ENCODE assay signal across 1 cellular context in genomic region chr22:45309422-45310227, GRCh38.
TF ChIP-seq lines count a peak whose summit lies in the region.

Gene FAM118A, plus strand, starts transcription at chr22:45309934. Its CDS starts 12,446 bp downstream, at chr22:45322380.

TF ChIP-seq in K562, 482 proteins besides CTCF, POLR2A, EP300 and RAD21 (continued from another document and continues in another):
- TF ChIP-seq, protein P1, sequence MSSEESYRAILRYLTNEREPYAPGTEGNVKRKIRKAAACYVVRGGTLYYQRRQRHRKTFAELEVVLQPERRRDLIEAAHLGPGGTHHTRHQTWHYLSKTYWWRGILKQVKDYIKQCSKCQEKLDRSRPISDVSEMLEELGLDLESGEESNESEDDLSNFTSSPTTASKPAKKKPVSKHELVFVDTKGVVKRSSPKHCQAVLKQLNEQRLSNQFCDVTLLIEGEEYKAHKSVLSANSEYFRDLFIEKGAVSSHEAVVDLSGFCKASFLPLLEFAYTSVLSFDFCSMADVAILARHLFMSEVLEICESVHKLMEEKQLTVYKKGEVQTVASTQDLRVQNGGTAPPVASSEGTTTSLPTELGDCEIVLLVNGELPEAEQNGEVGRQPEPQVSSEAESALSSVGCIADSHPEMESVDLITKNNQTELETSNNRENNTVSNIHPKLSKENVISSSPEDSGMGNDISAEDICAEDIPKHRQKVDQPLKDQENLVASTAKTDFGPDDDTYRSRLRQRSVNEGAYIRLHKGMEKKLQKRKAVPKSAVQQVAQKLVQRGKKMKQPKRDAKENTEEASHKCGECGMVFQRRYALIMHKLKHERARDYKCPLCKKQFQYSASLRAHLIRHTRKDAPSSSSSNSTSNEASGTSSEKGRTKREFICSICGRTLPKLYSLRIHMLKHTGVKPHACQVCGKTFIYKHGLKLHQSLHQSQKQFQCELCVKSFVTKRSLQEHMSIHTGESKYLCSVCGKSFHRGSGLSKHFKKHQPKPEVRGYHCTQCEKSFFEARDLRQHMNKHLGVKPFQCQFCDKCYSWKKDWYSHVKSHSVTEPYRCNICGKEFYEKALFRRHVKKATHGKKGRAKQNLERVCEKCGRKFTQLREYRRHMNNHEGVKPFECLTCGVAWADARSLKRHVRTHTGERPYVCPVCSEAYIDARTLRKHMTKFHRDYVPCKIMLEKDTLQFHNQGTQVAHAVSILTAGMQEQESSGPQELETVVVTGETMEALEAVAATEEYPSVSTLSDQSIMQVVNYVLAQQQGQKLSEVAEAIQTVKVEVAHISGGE (CRISPR knock-in tag; IDR thresholded peaks at IDR 0.05) = peak; percentile 93 to 99 (median 95); a peak in 5 of 6 replicates
- TF ChIP-seq CCAR2 (IDR thresholded peaks at IDR 0.05; ENCODE audit: low read depth, low read length) (no peak), ZC3H8 (IDR thresholded peaks at IDR 0.05) (no peak), STAT6 (CRISPR knock-in tag; IDR thresholded peaks at IDR 0.05) (no peak), ZNF232 (CRISPR knock-in tag; IDR thresholded peaks at IDR 0.05) (no peak), U2AF2 (optimal IDR thresholded peaks at IDR 0.05; ENCODE audit: low read depth, low read length) (no peak), MCM5 (IDR thresholded peaks at IDR 0.05; ENCODE audit: low read depth) (no peak), ZKSCAN3 (CRISPR knock-in tag; IDR thresholded peaks at IDR 0.05) (no peak), ZBTB5 (IDR thresholded peaks at IDR 0.05) (no peak), ZBTB1 (CRISPR knock-in tag; IDR thresholded peaks at IDR 0.05; ENCODE audit: borderline replicate concordance, low read depth) (peak; percentile 65; the same call in 1 of the 2 replicates), MAZ (CRISPR knock-in tag; conservative IDR thresholded peaks at IDR 0.05 in 1 of 2, IDR thresholded peaks at IDR 0.05 in 1 of 2) (peak; percentile 76 to 80; a peak in 3 of 4 replicates), ZNF445 (CRISPR knock-in tag; IDR thresholded peaks at IDR 0.05; ENCODE audit: low read depth) (no peak), TEAD4 (IDR thresholded peaks at IDR 0.05; ENCODE audit: low read length) (no peak), TEAD4 (CRISPR knock-in tag; IDR thresholded peaks at IDR 0.05; ENCODE audit: borderline replicate concordance) (no peak), CBX3 (IDR thresholded peaks at IDR 0.05; ENCODE audit: borderline replicate concordance in 1 of 2, low read length in 2 of 2) (no peak), MXD1 (CRISPR knock-in tag; IDR thresholded peaks at IDR 0.05; ENCODE audit: borderline replicate concordance, poor library complexity, severe bottlenecking) (no peak), ZNF655 (CRISPR knock-in tag; IDR thresholded peaks at IDR 0.05) (no peak), JUN (IDR thresholded peaks at IDR 0.05; ENCODE audit: borderline replicate concordance, low read depth, low read length) (no peak), JUN (CRISPR knock-in tag; IDR thresholded peaks at IDR 0.05; ENCODE audit: borderline replicate concordance) (no peak), HDAC3 (IDR thresholded peaks at IDR 0.05; ENCODE audit: borderline replicate concordance, partially characterized antibody) (no peak), SMC3 (conservative IDR thresholded peaks at IDR 0.05; ENCODE audit: insufficient read depth, low read depth, low read length) (no peak), ZNF354B (CRISPR knock-in tag; IDR thresholded peaks at IDR 0.05) (no peak), VEZF1 (CRISPR knock-in tag; IDR thresholded peaks at IDR 0.05) (peak; percentile 69), SRSF7 (optimal IDR thresholded peaks at IDR 0.05; ENCODE audit: low read depth, low read length) (no peak), GABPB1 (CRISPR knock-in tag; IDR thresholded peaks at IDR 0.05) (peak; percentile 93), ZNF143 (CRISPR knock-in tag; IDR thresholded peaks at IDR 0.05) (no peak), SMARCA4 (IDR thresholded peaks at IDR 0.05) (no peak), KDM4B (IDR thresholded peaks at IDR 0.05; ENCODE audit: borderline replicate concordance in 2 of 2, low read depth in 1 of 2) (no peak), PTBP1 (IDR thresholded peaks at IDR 0.05; ENCODE audit: low read depth, low read length) (no peak)
- TF ChIP-seq, protein P2, sequence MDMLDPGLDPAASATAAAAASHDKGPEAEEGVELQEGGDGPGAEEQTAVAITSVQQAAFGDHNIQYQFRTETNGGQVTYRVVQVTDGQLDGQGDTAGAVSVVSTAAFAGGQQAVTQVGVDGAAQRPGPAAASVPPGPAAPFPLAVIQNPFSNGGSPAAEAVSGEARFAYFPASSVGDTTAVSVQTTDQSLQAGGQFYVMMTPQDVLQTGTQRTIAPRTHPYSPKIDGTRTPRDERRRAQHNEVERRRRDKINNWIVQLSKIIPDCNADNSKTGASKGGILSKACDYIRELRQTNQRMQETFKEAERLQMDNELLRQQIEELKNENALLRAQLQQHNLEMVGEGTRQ (CRISPR knock-in tag; IDR thresholded peaks at IDR 0.05) = no peak
- TF ChIP-seq, protein P3, sequence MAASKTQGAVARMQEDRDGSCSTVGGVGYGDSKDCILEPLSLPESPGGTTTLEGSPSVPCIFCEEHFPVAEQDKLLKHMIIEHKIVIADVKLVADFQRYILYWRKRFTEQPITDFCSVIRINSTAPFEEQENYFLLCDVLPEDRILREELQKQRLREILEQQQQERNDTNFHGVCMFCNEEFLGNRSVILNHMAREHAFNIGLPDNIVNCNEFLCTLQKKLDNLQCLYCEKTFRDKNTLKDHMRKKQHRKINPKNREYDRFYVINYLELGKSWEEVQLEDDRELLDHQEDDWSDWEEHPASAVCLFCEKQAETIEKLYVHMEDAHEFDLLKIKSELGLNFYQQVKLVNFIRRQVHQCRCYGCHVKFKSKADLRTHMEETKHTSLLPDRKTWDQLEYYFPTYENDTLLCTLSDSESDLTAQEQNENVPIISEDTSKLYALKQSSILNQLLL (CRISPR knock-in tag; IDR thresholded peaks at IDR 0.05; ENCODE audit: borderline replicate concordance) = no peak
- TF ChIP-seq, protein P4, sequence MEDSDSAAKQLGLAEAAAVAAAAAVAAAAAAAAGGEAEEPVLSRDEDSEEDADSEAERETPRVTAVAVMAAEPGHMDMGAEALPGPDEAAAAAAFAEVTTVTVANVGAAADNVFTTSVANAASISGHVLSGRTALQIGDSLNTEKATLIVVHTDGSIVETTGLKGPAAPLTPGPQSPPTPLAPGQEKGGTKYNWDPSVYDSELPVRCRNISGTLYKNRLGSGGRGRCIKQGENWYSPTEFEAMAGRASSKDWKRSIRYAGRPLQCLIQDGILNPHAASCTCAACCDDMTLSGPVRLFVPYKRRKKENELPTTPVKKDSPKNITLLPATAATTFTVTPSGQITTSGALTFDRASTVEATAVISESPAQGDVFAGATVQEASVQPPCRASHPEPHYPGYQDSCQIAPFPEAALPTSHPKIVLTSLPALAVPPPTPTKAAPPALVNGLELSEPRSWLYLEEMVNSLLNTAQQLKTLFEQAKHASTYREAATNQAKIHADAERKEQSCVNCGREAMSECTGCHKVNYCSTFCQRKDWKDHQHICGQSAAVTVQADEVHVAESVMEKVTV (CRISPR knock-in tag; IDR thresholded peaks at IDR 0.05) = no peak
- TF ChIP-seq, protein P5, sequence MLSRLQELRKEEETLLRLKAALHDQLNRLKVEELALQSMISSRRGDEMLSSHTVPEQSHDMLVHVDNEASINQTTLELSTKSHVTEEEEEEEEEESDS (CRISPR knock-in tag; IDR thresholded peaks at IDR 0.05) = no peak
- TF ChIP-seq, protein P6, sequence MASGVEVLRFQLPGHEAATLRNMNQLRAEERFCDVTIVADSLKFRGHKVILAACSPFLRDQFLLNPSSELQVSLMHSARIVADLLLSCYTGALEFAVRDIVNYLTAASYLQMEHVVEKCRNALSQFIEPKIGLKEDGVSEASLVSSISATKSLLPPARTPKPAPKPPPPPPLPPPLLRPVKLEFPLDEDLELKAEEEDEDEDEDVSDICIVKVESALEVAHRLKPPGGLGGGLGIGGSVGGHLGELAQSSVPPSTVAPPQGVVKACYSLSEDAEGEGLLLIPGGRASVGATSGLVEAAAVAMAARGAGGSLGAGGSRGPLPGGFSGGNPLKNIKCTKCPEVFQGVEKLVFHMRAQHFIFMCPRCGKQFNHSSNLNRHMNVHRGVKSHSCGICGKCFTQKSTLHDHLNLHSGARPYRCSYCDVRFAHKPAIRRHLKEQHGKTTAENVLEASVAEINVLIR (CRISPR knock-in tag; IDR thresholded peaks at IDR 0.05) = no peak
- TF ChIP-seq, protein P7, sequence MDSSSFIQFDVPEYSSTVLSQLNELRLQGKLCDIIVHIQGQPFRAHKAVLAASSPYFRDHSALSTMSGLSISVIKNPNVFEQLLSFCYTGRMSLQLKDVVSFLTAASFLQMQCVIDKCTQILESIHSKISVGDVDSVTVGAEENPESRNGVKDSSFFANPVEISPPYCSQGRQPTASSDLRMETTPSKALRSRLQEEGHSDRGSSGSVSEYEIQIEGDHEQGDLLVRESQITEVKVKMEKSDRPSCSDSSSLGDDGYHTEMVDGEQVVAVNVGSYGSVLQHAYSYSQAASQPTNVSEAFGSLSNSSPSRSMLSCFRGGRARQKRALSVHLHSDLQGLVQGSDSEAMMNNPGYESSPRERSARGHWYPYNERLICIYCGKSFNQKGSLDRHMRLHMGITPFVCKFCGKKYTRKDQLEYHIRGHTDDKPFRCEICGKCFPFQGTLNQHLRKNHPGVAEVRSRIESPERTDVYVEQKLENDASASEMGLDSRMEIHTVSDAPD (CRISPR knock-in tag; IDR thresholded peaks at IDR 0.05) = no peak
- TF ChIP-seq, protein P8, sequence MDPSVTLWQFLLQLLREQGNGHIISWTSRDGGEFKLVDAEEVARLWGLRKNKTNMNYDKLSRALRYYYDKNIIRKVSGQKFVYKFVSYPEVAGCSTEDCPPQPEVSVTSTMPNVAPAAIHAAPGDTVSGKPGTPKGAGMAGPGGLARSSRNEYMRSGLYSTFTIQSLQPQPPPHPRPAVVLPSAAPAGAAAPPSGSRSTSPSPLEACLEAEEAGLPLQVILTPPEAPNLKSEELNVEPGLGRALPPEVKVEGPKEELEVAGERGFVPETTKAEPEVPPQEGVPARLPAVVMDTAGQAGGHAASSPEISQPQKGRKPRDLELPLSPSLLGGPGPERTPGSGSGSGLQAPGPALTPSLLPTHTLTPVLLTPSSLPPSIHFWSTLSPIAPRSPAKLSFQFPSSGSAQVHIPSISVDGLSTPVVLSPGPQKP (CRISPR knock-in tag; IDR thresholded peaks at IDR 0.05) = no peak
